Comparison of ENCODE assay signal across 8 cellular contexts in the genomic region with DNA sequence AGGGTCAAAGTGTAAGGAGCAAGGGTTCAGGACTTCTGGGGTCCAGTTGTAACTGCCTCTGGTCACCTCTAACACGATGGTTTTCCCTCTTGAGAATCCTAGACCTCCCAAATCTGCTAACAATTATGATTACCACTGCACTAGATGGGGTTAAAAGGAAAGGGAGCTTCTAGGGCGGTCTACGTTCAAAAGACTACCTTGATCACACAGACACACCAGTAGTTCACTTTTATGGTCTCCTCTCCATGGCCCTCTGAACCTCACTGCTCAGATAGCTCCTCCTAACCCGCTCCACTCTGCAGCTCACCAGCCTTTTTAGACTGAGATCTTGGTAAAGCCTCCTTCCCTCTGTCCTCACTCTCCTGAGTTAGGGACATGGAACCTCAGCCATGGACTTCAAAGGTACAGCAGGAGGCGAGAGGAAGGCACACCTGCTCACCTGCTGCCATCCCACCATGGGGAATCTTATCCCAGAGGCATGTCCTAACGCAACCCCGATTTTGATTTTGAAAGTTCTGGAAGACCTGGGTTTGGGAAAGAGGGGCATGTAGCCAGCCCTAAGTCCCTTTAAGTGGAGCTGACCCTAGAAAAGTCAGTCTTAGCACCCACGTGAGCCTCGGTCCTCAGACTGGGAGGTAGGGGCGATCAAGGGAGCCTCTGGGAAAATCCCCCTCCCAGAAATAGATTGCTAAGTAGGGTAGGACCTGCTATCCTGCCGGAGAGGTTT. TPM values are rescaled to one million over a fixed set of nuclear protein-coding genes. Genes with fewer than 3 reads are reported as not detected.
DNase-seq lines count a peak whose midpoint lies in the region; ATAC-seq and TF ChIP-seq lines count a peak whose summit lies in the region.

No MANE protein-coding gene starts in this region.

- peak; percentile 52 for DNase-seq in DMS79 treated with DMSO at 0.1 percent for 48 hours (lab: John Stamatoyannopoulos, UW)
- DNase-seq in DMS79 (lab: John Stamatoyannopoulos, UW) = no peak
- DNase-seq in activated B cell treated with CpG ODN at 0.5 μM for 24 hours = no peak
- DNase-seq in stimulated activated naive B cell treated with anti-CD40 and anti-IgM and Interleukin-4, amounts not matched to agents 10 μg/mL and 1 μg/mL and 100 μg/mL, for 72 hours = no peak
- no peak for DNase-seq in germinal center (ENCODE audit: low spot score)
- DNase-seq in HPDE6-E6E7 (ENCODE audit: extremely low spot score) = no peak

- peak overlapping the region; percentile 86 for H3K27ac ChIP-seq in iPS-18a (ENCODE audit: low read length)

- CTCF ChIA-PET in activated B cell treated with CpG ODN at 0.5 μM for 24 hours (lab: Charles Lee) = interaction anchor here (1.8 to 7.4 kb wide), 4 partner anchors 9 to 83 kb away, joined by 4 to 142 read pairs (median 18); partner anchors contain the start of gene ARHGEF40

- H3K4me1 ChIP-seq in iPS-18a (ENCODE audit: control insufficient read depth, low read depth, low read length) = peaks cover 49% of the 10 kb centered on the region

- H3K4me3 Mint-ChIP-seq in activated B cell treated with CpG ODN at 0.5 μM for 24 hours = peak overlapping the region; percentile 71
- H3K4me3 Mint-ChIP-seq in stimulated activated naive B cell treated with anti-CD40 and anti-IgM and Interleukin-4, amounts not matched to agents 10 μg/mL and 1 μg/mL and 100 μg/mL, for 72 hours = peak overlapping the region; percentile 77 to 81

- TF ChIP-seq CTCF in activated B cell treated with CpG ODN at 0.5 μM for 24 hours (IDR thresholded peaks at IDR 0.05) = no peak

- H3K9ac ChIP-seq in iPS-18a (ENCODE audit: low read length) = peak overlapping the region; percentile 83

- intact Hi-C loops in activated B cell treated with CpG ODN at 0.5 μM for 24 hours (cut with micrococcal nuclease) = no loop called here

- H3K4me1 Mint-ChIP-seq in activated B cell treated with CpG ODN at 0.5 μM for 24 hours = peaks cover 18% of the 10 kb centered on the region
- H3K4me1 Mint-ChIP-seq in stimulated activated naive B cell treated with anti-CD40 and anti-IgM and Interleukin-4, amounts not matched to agents 10 μg/mL and 1 μg/mL and 100 μg/mL, for 72 hours = peaks cover 19 to 34% of the 10 kb centered on the region in 2 donors

- peaks cover 12% of the 10 kb centered on the region for H3K27me3 Mint-ChIP-seq in activated B cell treated with CpG ODN at 0.5 μM for 24 hours
- H3K27me3 Mint-ChIP-seq in stimulated activated naive B cell treated with anti-CD40 and anti-IgM and Interleukin-4, amounts not matched to agents 10 μg/mL and 1 μg/mL and 100 μg/mL, for 72 hours = peaks cover 7 to 16% of the 10 kb centered on the region in 2 donors

- no peak overlapping the region for H3K27ac Mint-ChIP-seq in activated B cell treated with CpG ODN at 0.5 μM for 24 hours
- H3K27ac Mint-ChIP-seq in stimulated activated naive B cell treated with anti-CD40 and anti-IgM and Interleukin-4, amounts not matched to agents 10 μg/mL and 1 μg/mL and 100 μg/mL, for 72 hours = peak overlapping the region; percentile 65

- no peaks in the 10 kb centered on the region for H3K36me3 Mint-ChIP-seq in activated B cell treated with CpG ODN at 0.5 μM for 24 hours (ENCODE audit: low read depth)
- H3K36me3 Mint-ChIP-seq in stimulated activated naive B cell treated with anti-CD40 and anti-IgM and Interleukin-4, amounts not matched to agents 10 μg/mL and 1 μg/mL and 100 μg/mL, for 72 hours = peaks cover 0 to 3% of the 10 kb centered on the region in 2 donors

- H3K4me3 ChIP-seq in iPS-18a (ENCODE audit: low read length) = peak overlapping the region; percentile 74

- no peaks in the 10 kb centered on the region for H3K9me3 Mint-ChIP-seq in activated B cell treated with CpG ODN at 0.5 μM for 24 hours
- H3K9me3 Mint-ChIP-seq in stimulated activated naive B cell treated with anti-CD40 and anti-IgM and Interleukin-4, amounts not matched to agents 10 μg/mL and 1 μg/mL and 100 μg/mL, for 72 hours = no peaks in the 10 kb centered on the region

- POLR2A ChIA-PET in activated B cell treated with CpG ODN at 0.5 μM for 24 hours (lab: Charles Lee) = interaction anchor here (0.7 to 1.6 kb wide), 3 partner anchors 26 to 28 kb away, joined by 3 to 5 read pairs (median 3); partner anchors contain the start of gene ARHGEF40

- no peaks in the 10 kb centered on the region for H3K27me3 ChIP-seq in iPS-18a (ENCODE audit: control insufficient read depth, insufficient read depth, low read length)

- no peak for ATAC-seq in activated B cell treated with CpG ODN at 0.5 μM for 24 hours (ENCODE audit: low read depth)
- no peak for ATAC-seq in stimulated activated naive B cell treated with anti-CD40 and anti-IgM and Interleukin-4, amounts not matched to agents 10 μg/mL and 1 μg/mL and 100 μg/mL, for 72 hours (replicated peaks)
- ATAC-seq in HG02588 (IDR thresholded peaks at IDR 0.05; ENCODE audit: unreplicated experiment) = no peak

- H3K9me3 ChIP-seq in iPS-18a (ENCODE audit: control insufficient read depth, low read depth, low read length) = no peaks in the 10 kb centered on the region

- peaks cover 4% of the 10 kb centered on the region for H3K36me3 ChIP-seq in iPS-18a (ENCODE audit: control insufficient read depth, low read depth, low read length)

RNA-seq across cellular contexts. Expression of gene ZNF219, which starts 1.4 kb away (rescaled TPM):
- total RNA-seq in activated B cell treated with CpG ODN at 0.5 μM for 24 hours = 1.6 and 2.3 TPM in 2 replicates

RNA-seq across cellular contexts. Expression of gene TMEM253, which starts 3.8 kb away (rescaled TPM):
- total RNA-seq in activated B cell treated with CpG ODN at 0.5 μM for 24 hours = not detected in 2 replicates

RNA-seq across cellular contexts. Expression of gene ARHGEF40, which starts 26.9 kb away (rescaled TPM):
- 1.0 and 1.4 TPM in 2 replicates for total RNA-seq in activated B cell treated with CpG ODN at 0.5 μM for 24 hours

RNA-seq across cellular contexts. Expression of gene RNASE8, which starts 39.4 kb away (rescaled TPM):
- total RNA-seq in activated B cell treated with CpG ODN at 0.5 μM for 24 hours = not detected in 2 replicates

RNA-seq across cellular contexts. Expression of gene RNASE7, which starts 54.9 kb away (rescaled TPM):
- total RNA-seq in activated B cell treated with CpG ODN at 0.5 μM for 24 hours = not detected in 2 replicates
